Comparison of ENCODE assay signal across 8 cellular contexts in genomic region chr5:79513519-79514390, GRCh38. TPM values are rescaled to one million over a fixed set of nuclear protein-coding genes. Genes with fewer than 3 reads are reported as not detected.
DNase-seq lines count a peak whose midpoint lies in the region; ATAC-seq and TF ChIP-seq lines count a peak whose summit lies in the region.

HOMER1 (minus strand) TSS chr5:79514134; CDS start chr5:79512774, 1,360 bp downstream.

- TF ChIP-seq POLR2A in GM10847 (IDR thresholded peaks at IDR 0.05; ENCODE audit: extremely low read depth, insufficient read length) (peak; percentile 45), HCT116 (IDR thresholded peaks at IDR 0.05; ENCODE audit: borderline replicate concordance, extremely low read depth, insufficient read depth, insufficient read length) (no peak)

- 0% methylated on average over 68 to 102 of the region's 102 CpGs for WGBS in aorta, 2 donors

- DNase-seq in HCT116 (ENCODE audit: low read depth, low spot score) (peak; percentile 41), MG63 (peak; percentile 83), T-helper 1 cell (peak; percentile 36 to 65 (median 59)), amygdala (lab: John Stamatoyannopoulos, UW) (peak in 52 of 56 donors; percentile 15 to 85 (median 71)), left ventricle myocardium superior (peak; percentile 89), aorta (peak; percentile 86 to 95)

- ATAC-seq in HCT116 (peak; percentile 88), left ventricle myocardium superior (peak; percentile 92), aorta (ENCODE audit: low FRiP score) (peak; percentile 95)

- TF ChIP-seq CTCF in HCT116 (IDR thresholded peaks at IDR 0.05 in 2 of 3, conservative IDR thresholded peaks at IDR 0.05 in 1 of 3; ENCODE audit: borderline replicate concordance in 1 of 3, insufficient read depth in 1 of 3, low read depth in 2 of 3, low read length in 2 of 3) = no peak

- H3K4me2 ChIP-seq in HCT116 (ENCODE audit: low read length) = peak within 1 kb of the TSS; percentile 86

- no peaks in the 10 kb centered on the region for H3K9me2 ChIP-seq in HCT116 (ENCODE audit: insufficient read depth)

- no peaks in the 10 kb centered on the region for H3K27me3 ChIP-seq in HCT116 (ENCODE audit: insufficient read depth, low read length)
- H3K27me3 ChIP-seq in MG63 = no peaks in the 10 kb centered on the region
- H3K27me3 ChIP-seq in rectal smooth muscle tissue (ENCODE audit: control insufficient read depth, insufficient read depth, low read length) = no peaks in the 10 kb centered on the region
- no peaks in the 10 kb centered on the region for H3K27me3 ChIP-seq in aorta (ENCODE audit: control insufficient read depth in 1 of 2, insufficient read depth in 2 of 2, low read length in 1 of 2)

- no peak for TF ChIP-seq RAD21 in HCT116 (IDR thresholded peaks at IDR 0.05; ENCODE audit: low read depth)

- peak within 1 kb of the TSS; percentile 94 for H3K27ac ChIP-seq in HCT116 (ENCODE audit: low read depth, low read length)
- H3K27ac ChIP-seq in rectal smooth muscle tissue (ENCODE audit: low read depth, low read length) = peak within 1 kb of the TSS; percentile 90
- peak within 1 kb of the TSS; percentile 93 to 95 for H3K27ac ChIP-seq in aorta (ENCODE audit: low read depth in 1 of 2, low read length in 2 of 2)

- RAD21 ChIA-PET in HCT116 (lab: Charles Lee; ENCODE audit: low non-redundant PET in 1 of 2, low total read pairs in 2 of 2, uncharacterized antibody in 2 of 2, unreplicated experiment in 2 of 2) = no interaction called here

- no TSS peak for BruUV-seq in HCT116 (replicated peaks; lab: Mats Ljungman, UMichigan)

- no peaks in the 10 kb centered on the region for H3K9me3 ChIP-seq in HCT116 (ENCODE audit: control insufficient read depth in 1 of 2, insufficient read depth in 1 of 2, low read depth in 1 of 2, low read length in 2 of 2)
- no peaks in the 10 kb centered on the region for H3K9me3 ChIP-seq in MG63
- H3K9me3 ChIP-seq in aorta (ENCODE audit: control insufficient read depth, low read length) = no peaks in the 10 kb centered on the region

- no peaks in the 10 kb centered on the region for H4K20me1 ChIP-seq in HCT116 (ENCODE audit: insufficient read depth)

- CTCF ChIA-PET in HCT116 (lab: Charles Lee) = interaction anchor here (0.8 to 1.0 kb wide), 2 partner anchors 380 to 578 kb away, joined by 3 to 4 read pairs; no protein-coding TSS in a partner anchor

- H3K9ac ChIP-seq in HCT116 (ENCODE audit: low read length) = peak within 1 kb of the TSS; percentile 69
- H3K9ac ChIP-seq in rectal smooth muscle tissue (ENCODE audit: low read length) = peak within 1 kb of the TSS; percentile 16

- peak within 1 kb of the TSS; percentile 83 for H2AFZ ChIP-seq in HCT116 (ENCODE audit: low read depth, low read length, poor library complexity, severe bottlenecking)

- intact Hi-C loops in HCT116 (cut with micrococcal nuclease) (loop anchor here (10.0 kb wide), 1 partner anchor 59 kb away; no protein-coding TSS in a partner anchor), left ventricle myocardium superior (cut with micrococcal nuclease) (no loop called here), aorta (cut with DNase I) (loop anchor here in 1 of 2 donors (5.0 kb wide), 1 partner anchor 99 kb away; the partner anchor contains the start of gene TENT2)

- H3K4me1 ChIP-seq in HCT116 (ENCODE audit: control insufficient read depth in 1 of 2, insufficient read depth in 2 of 2, low read length in 2 of 2) (peaks cover 12 to 25% of the 10 kb centered on the region in 2 experiments), rectal smooth muscle tissue (ENCODE audit: control insufficient read depth, insufficient read depth, low read length) (no peaks in the 10 kb centered on the region), aorta (ENCODE audit: control insufficient read depth in 1 of 2, insufficient read depth in 2 of 2, low read length in 2 of 2) (no peaks in the 10 kb centered on the region)

- peak within 1 kb of the TSS; percentile 53 to 69 for H3K4me3 ChIP-seq in HCT116 (replicated peaks in 1 of 2; ENCODE audit: low read depth in 1 of 2, low read length in 2 of 2)
- H3K4me3 ChIP-seq in MG63 = peak within 1 kb of the TSS; percentile 80
- peak within 1 kb of the TSS; percentile 77 for H3K4me3 ChIP-seq in rectal smooth muscle tissue (ENCODE audit: low read length)
- H3K4me3 ChIP-seq in aorta (ENCODE audit: low read length in 2 of 2) = peak within 1 kb of the TSS; percentile 64 to 79

- H3K36me3 ChIP-seq in HCT116 (ENCODE audit: control insufficient read depth in 1 of 2, insufficient read depth in 2 of 2, low read length in 2 of 2) (no peaks in the 10 kb centered on the region), MG63 (no peaks in the 10 kb centered on the region), rectal smooth muscle tissue (ENCODE audit: control insufficient read depth, insufficient read depth, low read length) (no peaks in the 10 kb centered on the region), aorta (ENCODE audit: control insufficient read depth in 1 of 2, insufficient read depth in 2 of 2, low read length in 1 of 2) (no peaks in the 10 kb centered on the region)

- POLR2A ChIA-PET in HCT116 (lab: Charles Lee) = interaction anchor here (0.7 to 1.3 kb wide), 5 partner anchors 8 to 93 kb away, joined by 3 to 6 read pairs (median 3); no protein-coding TSS in a partner anchor

- peaks cover 40% of the 10 kb centered on the region for H3K79me2 ChIP-seq in HCT116 (ENCODE audit: insufficient read depth, low read length)

TF ChIP-seq in HCT116, 20 proteins besides CTCF, POLR2A, EP300 and RAD21:
- TF ChIP-seq MAX (IDR thresholded peaks at IDR 0.05) (peak; percentile 83), TCF7L2 (IDR thresholded peaks at IDR 0.05; ENCODE audit: borderline replicate concordance, extremely low read depth, insufficient read depth, insufficient read length) (peak; percentile 40), ZFX (IDR thresholded peaks at IDR 0.05) (peak; percentile 58; the same call in 1 of the 2 replicates), POLR2AphosphoS5 (IDR thresholded peaks at IDR 0.05; ENCODE audit: low read depth, low read length) (no peak; the same call in 1 of the 2 replicates), ZBTB33 (IDR thresholded peaks at IDR 0.05; ENCODE audit: extremely low read depth, insufficient replicate concordance, low read length) (peak; percentile 6)
TF ChIP-seq in HCT116: peak in this region for 4.

RNA-seq across cellular contexts. Expression of gene HOMER1, which starts in this region (rescaled TPM):
- total RNA-seq in HCT116 (2021; ENCODE audit: unreplicated experiment) (21.4 TPM), left ventricle myocardium superior (59.5 TPM), aorta (1 to 10 TPM; 6.2 to 6.8 TPM)
- 4.7 and 7.9 TPM in 2 replicates for polyA plus RNA-seq in HCT116 (2012)
- 6.3 and 12.0 TPM in 2 replicates for total RNA-seq in MG63 (2014; rRNA removed; shearing (Covaris generic); ENCODE audit: low replicate concordance)
- polyA plus RNA-seq in aorta = 1 to 10 TPM in 1 of 2 donors, under 1 TPM in 1; 0.88 to 1.2 TPM

Comparison
In these comparisons a context has a peak if more than half of its experiments do, and no peak if none do; other contexts are left out.
1. Peak in every context shown above with its lines: DNase-seq, ATAC-seq, H3K4me3 ChIP-seq and H3K27ac ChIP-seq.